8 cellular contexts compared by ENCODE assay signal in genomic region chr12:57231276-57232021, GRCh38. TPM values are rescaled to one million over a fixed set of nuclear protein-coding genes. Genes with fewer than 3 reads are reported as not detected.
DNase-seq lines count a peak whose midpoint lies in the region; ATAC-seq and TF ChIP-seq lines count a peak whose summit lies in the region.

No MANE protein-coding gene starts in this region.

- H3K4me3 Mint-ChIP-seq in HFFc6 = peak overlapping the region; percentile 99
- H3K4me3 Mint-ChIP-seq in activated T-helper 2 cell treated with anti-CD3 and anti-CD28 coated beads, Interferon-gamma antibody, Interleukin-2, Interleukin-4, amounts not matched to agents 10 μg/mL and 5 μg/mL and 100 μg/mL, durations not matched to agents 14 hours and 24 hours and 36 hours (ENCODE audit: low read depth) = peak overlapping the region; percentile 97

- no peak overlapping the region for H3K27ac ChIP-seq in lower lobe of right lung

- H3K9me3 Mint-ChIP-seq in HFFc6 = no peaks in the 10 kb centered on the region
- no peaks in the 10 kb centered on the region for H3K9me3 Mint-ChIP-seq in activated T-helper 2 cell treated with anti-CD3 and anti-CD28 coated beads, Interferon-gamma antibody, Interleukin-2, Interleukin-4, amounts not matched to agents 10 μg/mL and 5 μg/mL and 100 μg/mL, durations not matched to agents 14 hours and 24 hours and 36 hours

- H3K27me3 Mint-ChIP-seq in HFFc6 (ENCODE audit: insufficient read depth) = peaks cover 4% of the 10 kb centered on the region
- H3K27me3 Mint-ChIP-seq in activated T-helper 2 cell treated with anti-CD3 and anti-CD28 coated beads, Interferon-gamma antibody, Interleukin-2, Interleukin-4, amounts not matched to agents 10 μg/mL and 5 μg/mL and 100 μg/mL, durations not matched to agents 14 hours and 24 hours and 36 hours (ENCODE audit: low read depth) = peaks cover 5% of the 10 kb centered on the region

- peaks cover 21% of the 10 kb centered on the region for H3K4me1 ChIP-seq in BE2C
- peaks cover 32% of the 10 kb centered on the region for H3K4me1 ChIP-seq in lower lobe of right lung

- intact Hi-C loops in activated T-helper 2 cell treated with anti-CD3 and anti-CD28 coated beads, Interferon-gamma antibody, Interleukin-2, Interleukin-4, amounts not matched to agents 10 μg/mL and 5 μg/mL and 100 μg/mL, durations not matched to agents 14 hours and 24 hours and 36 hours (cut with micrococcal nuclease) = no loop called here
- intact Hi-C loops in lower lobe of right lung (cut with DNase I) = no loop called here

- peaks cover 28% of the 10 kb centered on the region for H3K36me3 Mint-ChIP-seq in HFFc6 (ENCODE audit: low read depth)
- peaks cover 64% of the 10 kb centered on the region for H3K36me3 Mint-ChIP-seq in activated T-helper 2 cell treated with anti-CD3 and anti-CD28 coated beads, Interferon-gamma antibody, Interleukin-2, Interleukin-4, amounts not matched to agents 10 μg/mL and 5 μg/mL and 100 μg/mL, durations not matched to agents 14 hours and 24 hours and 36 hours (ENCODE audit: low read depth)

- H3K4me3 ChIP-seq in BE2C (ENCODE audit: low read depth, low read length) (peak overlapping the region; percentile 89), lower lobe of right lung (no peak overlapping the region)

- TF ChIP-seq CTCF in BE2C (IDR thresholded peaks at IDR 0.05; ENCODE audit: low read depth, low read length) = no peak
- no peak for TF ChIP-seq CTCF in HFFc6 (IDR thresholded peaks at IDR 0.05)
- no peak for TF ChIP-seq CTCF in lower lobe of right lung (IDR thresholded peaks at IDR 0.05)

- H3K27me3 ChIP-seq in BE2C = peaks cover 22% of the 10 kb centered on the region
- H3K27me3 ChIP-seq in lower lobe of right lung (ENCODE audit: low read depth) = peaks cover 20% of the 10 kb centered on the region

- H3K36me3 ChIP-seq in BE2C (peaks cover 37% of the 10 kb centered on the region), lower lobe of right lung (peaks cover 34% of the 10 kb centered on the region)

- peak overlapping the region; percentile 100; the same call in 1 of the 2 replicates for H3K27ac Mint-ChIP-seq in HFFc6
- no peak overlapping the region for H3K27ac Mint-ChIP-seq in activated T-helper 2 cell treated with anti-CD3 and anti-CD28 coated beads, Interferon-gamma antibody, Interleukin-2, Interleukin-4, amounts not matched to agents 10 μg/mL and 5 μg/mL and 100 μg/mL, durations not matched to agents 14 hours and 24 hours and 36 hours

- peaks cover 44% of the 10 kb centered on the region for H3K4me1 Mint-ChIP-seq in HFFc6 (ENCODE audit: low read depth)
- peaks cover 33% of the 10 kb centered on the region for H3K4me1 Mint-ChIP-seq in activated T-helper 2 cell treated with anti-CD3 and anti-CD28 coated beads, Interferon-gamma antibody, Interleukin-2, Interleukin-4, amounts not matched to agents 10 μg/mL and 5 μg/mL and 100 μg/mL, durations not matched to agents 14 hours and 24 hours and 36 hours (ENCODE audit: low read depth)

- DNase-seq in BE2C (no peak), HFFc6 (no peak), lower lobe of right lung (peak; percentile 32), RKO (ENCODE audit: low spot score) (no peak), dedifferentiated amniotic fluid mesenchymal stem cell (ENCODE audit: extremely low spot score) (no peak), H4 (ENCODE audit: low spot score) (no peak)
- DNase-seq in activated T-helper 2 cell treated with anti-CD3 and anti-CD28 coated beads, Interferon-gamma antibody, Interleukin-2, Interleukin-4, amounts not matched to agents 10 μg/mL and 5 μg/mL and 100 μg/mL, durations not matched to agents 14 hours and 24 hours and 36 hours (ENCODE audit: low spot score) = no peak
- no peak for DNase-seq in activated effector memory CD4-positive, alpha-beta T cell treated with Interleukin-2 at 50 U/mL for 16 hours

- no peak for ATAC-seq in lower lobe of right lung

- H3K9me3 ChIP-seq in BE2C (no peaks in the 10 kb centered on the region), lower lobe of right lung (no peaks in the 10 kb centered on the region)

RNA-seq across cellular contexts. Expression of gene SHMT2, which starts 1.9 kb away (rescaled TPM):
- polyA plus RNA-seq in BE2C (2012; ENCODE audit: insufficient read depth, insufficient read length, low read depth) = 1,102 TPM
- 100 to 1,000 TPM; 112 to 127 (median 126) TPM for total RNA-seq in HFFc6 (2021; fragmentation: NEBNext Ultra II Directional; extraction: Animal tissue kit (Norgen Biotek cat#: 25700))
- 295 and 307 TPM in 2 replicates for total RNA-seq in activated T-helper 2 cell treated with anti-CD3 and anti-CD28 coated beads, Interferon-gamma antibody, Interleukin-2, Interleukin-4, amounts not matched to agents 10 μg/mL and 5 μg/mL and 100 μg/mL, durations not matched to agents 14 hours and 24 hours and 36 hours
- 66.6 TPM for total RNA-seq in lower lobe of right lung
- total RNA-seq in H4 (2014; rRNA removed; shearing (Covaris generic)) = 250 and 269 TPM in 2 replicates

RNA-seq across cellular contexts. Expression of gene NXPH4, which starts 14.9 kb away (rescaled TPM):
- 47.6 TPM for polyA plus RNA-seq in BE2C (2012; ENCODE audit: insufficient read depth, insufficient read length, low read depth)
- 1 to 10 TPM; 2.9 to 8.2 (median 3.9) TPM for total RNA-seq in HFFc6 (2021; fragmentation: NEBNext Ultra II Directional; extraction: Animal tissue kit (Norgen Biotek cat#: 25700))
- total RNA-seq in activated T-helper 2 cell treated with anti-CD3 and anti-CD28 coated beads, Interferon-gamma antibody, Interleukin-2, Interleukin-4, amounts not matched to agents 10 μg/mL and 5 μg/mL and 100 μg/mL, durations not matched to agents 14 hours and 24 hours and 36 hours = 0.82 and 0.90 TPM in 2 replicates
- not detected for total RNA-seq in lower lobe of right lung
- 5.6 and 10.7 TPM in 2 replicates for total RNA-seq in H4 (2014; rRNA removed; shearing (Covaris generic))

RNA-seq across cellular contexts. Expression of gene STAC3, which starts 19.5 kb away (rescaled TPM):
- polyA plus RNA-seq in BE2C (2012; ENCODE audit: insufficient read depth, insufficient read length, low read depth) = 7.5 TPM
- 1 to 10 TPM in 1 of 6 experiments, under 1 TPM in 5; 0.21 to 1.1 (median 0.58) TPM for total RNA-seq in HFFc6 (2021; fragmentation: NEBNext Ultra II Directional; extraction: Animal tissue kit (Norgen Biotek cat#: 25700))
- 5.6 and 6.1 TPM in 2 replicates for total RNA-seq in activated T-helper 2 cell treated with anti-CD3 and anti-CD28 coated beads, Interferon-gamma antibody, Interleukin-2, Interleukin-4, amounts not matched to agents 10 μg/mL and 5 μg/mL and 100 μg/mL, durations not matched to agents 14 hours and 24 hours and 36 hours
- 8.7 TPM for total RNA-seq in lower lobe of right lung
- not detected in 2 replicates for total RNA-seq in H4 (2014; rRNA removed; shearing (Covaris generic))
